ENCODE assay signal across 9 cellular contexts in genomic region chr1:83882906-83883305, GRCh38.
DNase-seq lines count a peak whose midpoint lies in the region; ATAC-seq and TF ChIP-seq lines count a peak whose summit lies in the region.
"Had no signal": no experiment of that assay in that cellular context is flagged by ENCODE, and none has a peak within 500 bp of the region (broad histone marks: within the 10 kb centered on the region; RNA-seq: fewer than 3 reads in every experiment).

No MANE protein-coding gene starts in this region.

- H2BK120ac ChIP-seq in mesenchymal stem cell (ENCODE audit: low read depth, low read length), result no peak overlapping the region

- H3K4me3 ChIP-seq in GM06990 (replicated peaks; ENCODE audit: low read depth, low read length) (no peak overlapping the region), LNCaP clone FGC (ENCODE audit: low read depth, low read length) (no peak overlapping the region), mesenchymal stem cell (ENCODE audit: insufficient read depth in 1 of 2, low read depth in 1 of 2, low read length in 2 of 2) (no peak overlapping the region)
- H3K4me3 ChIP-seq: adrenal gland had no signal

- H3K27ac Mint-ChIP-seq in activated CD4-positive, alpha-beta memory T cell treated with anti-CD3 and anti-CD28 coated beads for 36 hours, result no peak overlapping the region

- no peaks in the 10 kb centered on the region for H3K9me3 Mint-ChIP-seq in activated CD4-positive, alpha-beta memory T cell treated with anti-CD3 and anti-CD28 coated beads for 36 hours

- intact Hi-C loops in activated CD4-positive, alpha-beta memory T cell treated with anti-CD3 and anti-CD28 coated beads for 36 hours (cut with micrococcal nuclease), result no loop called here

- TF ChIP-seq CTCF in GM06990 (IDR thresholded peaks at IDR 0.05; ENCODE audit: insufficient read depth, low read length, poor library complexity, severe bottlenecking) (peak; percentile 31), LNCaP clone FGC (IDR thresholded peaks at IDR 0.05; ENCODE audit: control insufficient read depth, extremely low read depth, insufficient read depth) (peak; percentile 70), VCaP (conservative IDR thresholded peaks at IDR 0.05) (peak; percentile 60)

- H3K79me1 ChIP-seq in mesenchymal stem cell (replicated peaks; ENCODE audit: low read length, poor library complexity, severe bottlenecking), result no peaks in the 10 kb centered on the region

- no peak overlapping the region for H2BK5ac ChIP-seq in mesenchymal stem cell (ENCODE audit: low read depth, low read length, poor library complexity, severe bottlenecking)

- H3K23ac ChIP-seq in mesenchymal stem cell (ENCODE audit: low read length in 2 of 2), result no peak overlapping the region

- CTCF ChIA-PET in activated CD4-positive, alpha-beta memory T cell treated with anti-CD3 and anti-CD28 coated beads for 36 hours (lab: Charles Lee), result no interaction called here

- no peak for DNase-seq in GM06990 (ENCODE audit: extremely low read depth, insufficient read length)
- peak; percentile 90 for DNase-seq in LNCaP clone FGC (ENCODE audit: low read depth)
- DNase-seq in mesenchymal stem cell, result peak; percentile 92
- no peak for DNase-seq in activated CD4-positive, alpha-beta memory T cell treated with anti-CD3 and anti-CD28 coated beads for 36 hours
- no peak for DNase-seq in erythroblast (lab: John Stamatoyannopoulos, UW)

- no peaks in the 10 kb centered on the region for H3K36me3 ChIP-seq in GM06990 (ENCODE audit: control insufficient read depth, insufficient read depth, low read length)
- H3K36me3 ChIP-seq in mesenchymal stem cell (ENCODE audit: control insufficient read depth in 1 of 2, insufficient read depth in 2 of 2, low read depth in 1 of 2, low read length in 2 of 2), result no peaks in the 10 kb centered on the region
- H3K36me3 ChIP-seq: adrenal gland had no signal

- no peak overlapping the region for H2BK15ac ChIP-seq in mesenchymal stem cell (ENCODE audit: low read depth, poor library complexity, severe bottlenecking)

- H2AK5ac ChIP-seq in mesenchymal stem cell (ENCODE audit: low read length, severe bottlenecking), result no peak overlapping the region

- H2BK12ac ChIP-seq in mesenchymal stem cell (ENCODE audit: low read length in 2 of 2), result no peak overlapping the region

- H3K27ac ChIP-seq in VCaP (no peak overlapping the region), mesenchymal stem cell (ENCODE audit: low read length, poor library complexity, severe bottlenecking) (no peak overlapping the region)
- H3K27ac ChIP-seq: adrenal gland had no signal

- H3K9ac ChIP-seq in mesenchymal stem cell (ENCODE audit: low read length), result peak overlapping the region; percentile 19

- H3K4ac ChIP-seq in mesenchymal stem cell (ENCODE audit: low read depth in 1 of 2, low read length in 2 of 2), result no peak overlapping the region

- no peak for ATAC-seq in GM21619 (IDR thresholded peaks at IDR 0.05; ENCODE audit: unreplicated experiment)
- no peak for ATAC-seq in HG02588 (IDR thresholded peaks at IDR 0.05; ENCODE audit: unreplicated experiment)

- H3K27me3 ChIP-seq in GM06990 (replicated peaks; ENCODE audit: control insufficient read depth, insufficient read depth, low read length), result no peaks in the 10 kb centered on the region
- H3K27me3 ChIP-seq in mesenchymal stem cell (ENCODE audit: control insufficient read depth in 1 of 2, insufficient read depth in 1 of 2, low read length in 2 of 2), result no peaks in the 10 kb centered on the region
- H3K27me3 ChIP-seq: adrenal gland had no signal

- no peak overlapping the region for H3K18ac ChIP-seq in mesenchymal stem cell (ENCODE audit: low read depth in 1 of 2, low read length in 2 of 2)

- no peaks in the 10 kb centered on the region for H3K4me1 Mint-ChIP-seq in activated CD4-positive, alpha-beta memory T cell treated with anti-CD3 and anti-CD28 coated beads for 36 hours (ENCODE audit: low read depth)

- TF ChIP-seq POLR2A in erythroblast (IDR thresholded peaks at IDR 0.05; ENCODE audit: low read length), result no peak

- H3K9me3 ChIP-seq in mesenchymal stem cell (ENCODE audit: control insufficient read depth, low read length), result no peaks in the 10 kb centered on the region
- H3K9me3 ChIP-seq: adrenal gland had no signal

- no peak overlapping the region for H3K4me2 ChIP-seq in mesenchymal stem cell (ENCODE audit: low read length, poor library complexity, severe bottlenecking)

- H3K4me1 ChIP-seq in mesenchymal stem cell (ENCODE audit: control insufficient read depth, insufficient read depth, low read depth, low read length), result peaks cover 2% of the 10 kb centered on the region
- H3K4me1 ChIP-seq: adrenal gland had no signal

- no peak overlapping the region for H3K14ac ChIP-seq in mesenchymal stem cell (ENCODE audit: low read length in 2 of 2)

- no peak overlapping the region for H4K91ac ChIP-seq in mesenchymal stem cell (ENCODE audit: low read length)

- POLR2A ChIA-PET in activated CD4-positive, alpha-beta memory T cell treated with anti-CD3 and anti-CD28 coated beads for 36 hours (lab: Charles Lee), result no interaction called here

- H3K4me3 Mint-ChIP-seq in activated CD4-positive, alpha-beta memory T cell treated with anti-CD3 and anti-CD28 coated beads for 36 hours, result no peak overlapping the region

- no peak overlapping the region for H2AFZ ChIP-seq in mesenchymal stem cell (ENCODE audit: low read depth, low read length)

- no peak overlapping the region for H4K8ac ChIP-seq in mesenchymal stem cell (ENCODE audit: low read length)

- no peaks in the 10 kb centered on the region for H3K36me3 Mint-ChIP-seq in activated CD4-positive, alpha-beta memory T cell treated with anti-CD3 and anti-CD28 coated beads for 36 hours

- H3K27me3 Mint-ChIP-seq in activated CD4-positive, alpha-beta memory T cell treated with anti-CD3 and anti-CD28 coated beads for 36 hours, result peaks cover 4% of the 10 kb centered on the region

- WGBS in mesenchymal stem cell, result 11% methylated on average over 2 of the region's 2 CpGs

Comparison
In these comparisons a context has a peak if more than half of its experiments do, and no peak if none do; other contexts are left out.
1. DNase-seq: peak in LNCaP clone FGC (single experiment) and mesenchymal stem cell (single experiment); none in GM06990 (single experiment), activated CD4-positive, alpha-beta memory T cell treated with anti-CD3 and anti-CD28 coated beads for 36 hours (single experiment) and erythroblast (0 of 2).
2. Peak in every context shown above with its lines, with median percentiles within 50 percentile points of each other: CTCF ChIP-seq.